ENCODE assay signal across 29 cellular contexts in the genomic region with DNA sequence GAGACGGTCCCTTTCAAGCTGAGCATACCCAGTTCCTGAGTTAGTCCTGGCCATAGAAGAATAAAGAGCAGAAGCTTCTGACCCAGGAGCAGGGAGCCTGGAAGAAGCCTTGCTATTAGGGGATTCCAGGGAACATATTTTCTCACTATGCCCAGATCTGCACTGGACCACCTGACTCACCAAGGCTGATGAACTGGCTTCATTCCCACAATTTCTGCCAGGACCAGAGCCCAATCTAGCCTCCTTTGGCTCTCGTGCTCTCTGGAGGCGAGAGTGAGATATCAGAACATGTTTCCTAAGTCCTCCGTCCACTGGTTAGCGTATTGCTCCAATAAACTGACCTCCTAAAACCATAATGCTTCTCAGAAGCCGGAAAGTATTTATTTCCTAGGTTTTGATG. TPM values are rescaled to one million over a fixed set of nuclear protein-coding genes. Genes with fewer than 3 reads are reported as not detected.
"Had no signal": no experiment of that assay in that cellular context is flagged by ENCODE, and none has a peak within 500 bp of the region (broad histone marks: within the 10 kb centered on the region; RNA-seq: fewer than 3 reads in every experiment).

No MANE protein-coding gene starts in this region.

- H3K36me3 Mint-ChIP-seq: mesothelial cell of epicardium; natural killer cell treated with Interleukin-12 subunit alpha and Interleukin-12 subunit beta and Interleukin-15 and Interleukin-18, amount 100 ng/mL, for 72 hours had no signal

- ATAC-seq: foreskin keratinocyte; gastroesophageal sphincter; heart left ventricle; left cardiac atrium; left lung; mucosa of descending colon; natural killer cell treated with Interleukin-12 subunit alpha and Interleukin-12 subunit beta and Interleukin-15 and Interleukin-18, amount 100 ng/mL, for 72 hours; sciatic nerve; stimulated activated naive CD8-positive, alpha-beta T cell treated with anti-CD3 and anti-CD28 coated beads, Interleukin-15, amount 100 ng/mL, for 72 hours; upper lobe of right lung had no signal

- H3K27ac Mint-ChIP-seq: mesothelial cell of epicardium; natural killer cell treated with Interleukin-12 subunit alpha and Interleukin-12 subunit beta and Interleukin-15 and Interleukin-18, amount 100 ng/mL, for 72 hours; progenitor cell of endocrine pancreas; stimulated activated naive CD8-positive, alpha-beta T cell treated with anti-CD3 and anti-CD28 coated beads, Interleukin-15, amount 100 ng/mL, for 72 hours had no signal

- H3K27me3 ChIP-seq: right atrium auricular region, uterus had no signal

- H3K36me3 ChIP-seq: gastroesophageal sphincter, heart left ventricle, left lung, neutrophil, right atrium auricular region, suprapubic skin, transverse colon, upper lobe of right lung, uterus had no signal

- H3K4me3 Mint-ChIP-seq: mesothelial cell of epicardium; naive B cell; natural killer cell treated with Interleukin-12 subunit alpha and Interleukin-12 subunit beta and Interleukin-15 and Interleukin-18, amount 100 ng/mL, for 72 hours; neural crest cell; stimulated activated naive CD8-positive, alpha-beta T cell treated with anti-CD3 and anti-CD28 coated beads, Interleukin-15, amount 100 ng/mL, for 72 hours had no signal

- H3K4me1 Mint-ChIP-seq: mesothelial cell of epicardium; naive B cell; stimulated activated naive CD8-positive, alpha-beta T cell treated with anti-CD3 and anti-CD28 coated beads, Interleukin-15, amount 100 ng/mL, for 72 hours had no signal

- H3K9me3 ChIP-seq: heart left ventricle, left lung, mucosa of descending colon, neutrophil, right atrium auricular region, suprapubic skin, transverse colon, upper lobe of right lung, uterus had no signal

- H3K9me3 Mint-ChIP-seq: natural killer cell treated with Interleukin-12 subunit alpha and Interleukin-12 subunit beta and Interleukin-15 and Interleukin-18, amount 100 ng/mL, for 72 hours had no signal

- H3K4me3 ChIP-seq: gastroesophageal sphincter, heart left ventricle, hepatocyte, left lung, mucosa of descending colon, right atrium auricular region, smooth muscle cell, suprapubic skin, transverse colon, upper lobe of right lung, uterus had no signal

- DNase-seq: cortex of kidney; foreskin keratinocyte; heart left ventricle; left cardiac atrium; left lung; mesenchymal stem cell; mucosa of descending colon; naive B cell; stimulated activated CD4-positive, alpha-beta T cell treated with anti-CD3 and anti-CD28 coated beads, Interleukin-12 subunit alpha, Interleukin-12 subunit beta, amount 100 ng/mL, for 4 hours; stimulated activated CD4-positive, alpha-beta T cell treated with anti-CD3 and anti-CD28 coated beads, Interleukin-1b, Interleukin-23, amount 100 ng/mL, for 48 hours; stimulated activated CD4-positive, alpha-beta T cell treated with anti-CD3 and anti-CD28 coated beads, Interleukin-4, amount 100 ng/mL, for 1 hour; stimulated activated CD8-positive, alpha-beta memory T cell treated with anti-CD3 and anti-CD28 coated beads, Interleukin-4, amount 100 ng/mL, for 48 hours; stimulated activated naive CD4-positive, alpha-beta T cell; stimulated activated naive CD8-positive, alpha-beta T cell treated with anti-CD3 and anti-CD28 coated beads, Interleukin-15, amount 100 ng/mL, for 72 hours; transverse colon; upper lobe of right lung; uterus had no signal

RNA-seq across cellular contexts. Expression of gene GABBR2, which starts 9.9 kb away (rescaled TPM):
- total RNA-seq: foreskin keratinocyte; natural killer cell treated with Interleukin-12 subunit alpha and Interleukin-12 subunit beta and Interleukin-15 and Interleukin-18, amount 100 ng/mL, for 72 hours; omental fat pad; smooth muscle cell; transverse colon had no signal
- polyA plus RNA-seq: foreskin keratinocyte had no signal
